Comparison of ENCODE assay signal across 16 cellular contexts in the genomic region with DNA sequence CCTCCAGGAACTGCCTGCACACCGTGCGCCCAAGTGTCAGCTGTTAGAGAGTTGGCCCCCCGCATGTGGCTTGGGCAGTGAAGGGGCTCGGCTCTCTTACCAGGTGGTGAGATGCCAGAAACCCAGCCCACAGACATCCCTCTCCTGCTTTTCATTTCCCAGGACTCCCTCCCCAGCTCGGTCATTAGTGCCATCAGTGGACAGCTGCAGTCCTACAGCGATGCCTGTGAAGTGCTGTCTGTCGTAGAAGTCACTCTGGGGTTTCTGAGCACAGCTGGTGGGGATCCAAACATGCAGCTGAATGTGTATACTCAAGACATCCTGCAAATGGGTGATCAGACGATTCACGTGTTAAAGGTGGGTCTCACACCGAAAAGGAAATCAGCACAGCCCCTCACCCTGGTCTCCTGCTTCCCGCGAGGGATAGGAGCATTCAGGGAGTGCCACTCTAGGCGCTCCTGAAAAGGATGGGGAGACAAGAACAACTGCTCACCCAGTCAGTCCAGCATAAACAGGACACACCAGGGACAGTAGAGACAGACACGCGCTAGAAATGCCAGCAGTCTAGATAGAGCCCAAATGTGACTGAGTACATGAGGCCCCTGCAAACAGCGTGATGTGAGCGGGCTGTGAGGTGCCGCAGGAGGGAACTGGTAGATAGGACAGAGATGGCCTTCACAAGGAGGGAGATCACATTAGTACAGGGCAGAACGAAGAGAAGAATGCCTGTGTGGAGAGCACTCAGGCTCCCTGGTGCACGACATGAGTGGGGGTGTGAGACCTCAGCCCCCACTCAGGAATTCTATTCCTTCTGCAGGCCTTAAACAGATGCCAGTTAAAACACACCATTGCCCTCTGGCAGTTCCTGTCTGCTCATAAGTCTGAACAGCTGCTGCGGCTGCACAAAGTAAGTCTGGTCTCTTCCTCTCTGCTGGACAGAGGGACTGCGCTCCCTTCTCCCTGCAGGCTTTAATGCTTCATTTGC. TPM values are rescaled to one million over a fixed set of nuclear protein-coding genes. Genes with fewer than 3 reads are reported as not detected.
DNase-seq lines count a peak whose midpoint lies in the region; ATAC-seq and TF ChIP-seq lines count a peak whose summit lies in the region.
"Had no signal": no experiment of that assay in that cellular context is flagged by ENCODE, and none has a peak within 500 bp of the region (broad histone marks: within the 10 kb centered on the region; RNA-seq: fewer than 3 reads in every experiment).

No MANE protein-coding gene starts in this region.

- TF ChIP-seq CTCF in upper lobe of left lung (IDR thresholded peaks at IDR 0.05) (no peak), left lung (IDR thresholded peaks at IDR 0.05) (no peak)

- H3K36me3 ChIP-seq in upper lobe of left lung (peaks cover 57 to 100% (median 96%) of the 10 kb centered on the region in 4 donors), left lung (peaks cover 0 to 100% of the 10 kb centered on the region in 2 donors)

- peak; percentile 43 for ATAC-seq in sciatic nerve
- no peak for ATAC-seq in GM19351 (IDR thresholded peaks at IDR 0.05; ENCODE audit: unreplicated experiment)
- no peak for ATAC-seq in upper lobe of left lung (ENCODE audit: low FRiP score in 2 of 2)
- no peak for ATAC-seq in left lung
- ATAC-seq: left colon had no signal

- peak overlapping the region; percentile 45 for H3K27ac Mint-ChIP-seq in T-helper 1 cell treated with Interleukin-12 subunit alpha and Interleukin-12 subunit beta and Interleukin-4 antibody, amounts not matched to agents 30 μg/mL and 1 μg/mL, for 36 hours
- H3K27ac Mint-ChIP-seq in activated CD4-positive, alpha-beta memory T cell treated with anti-CD3 and anti-CD28 coated beads for 36 hours, result peak overlapping the region; percentile 3
- H3K27ac Mint-ChIP-seq: CD4-positive, alpha-beta T cell had no signal

- no peak for TF ChIP-seq EP300 in upper lobe of left lung (IDR thresholded peaks at IDR 0.05)

- H3K9me3 ChIP-seq in upper lobe of left lung (no peaks in the 10 kb centered on the region), left lung (no peaks in the 10 kb centered on the region)
- H3K9me3 ChIP-seq: ascending aorta, esophagus squamous epithelium, suprapubic skin had no signal

- WGBS in upper lobe of left lung, 2 donors, result 81 to 82% methylated on average over 19 to 22 of the region's 22 CpGs

- H3K36me3 Mint-ChIP-seq in T-helper 1 cell treated with Interleukin-12 subunit alpha and Interleukin-12 subunit beta and Interleukin-4 antibody, amounts not matched to agents 30 μg/mL and 1 μg/mL, for 36 hours (ENCODE audit: low read depth), result peaks cover 71% of the 10 kb centered on the region
- peaks cover 69% of the 10 kb centered on the region for H3K36me3 Mint-ChIP-seq in activated CD4-positive, alpha-beta memory T cell treated with anti-CD3 and anti-CD28 coated beads for 36 hours

- peaks cover 5% of the 10 kb centered on the region for H3K4me1 Mint-ChIP-seq in T-helper 1 cell treated with Interleukin-12 subunit alpha and Interleukin-12 subunit beta and Interleukin-4 antibody, amounts not matched to agents 30 μg/mL and 1 μg/mL, for 36 hours (ENCODE audit: low read depth)
- no peaks in the 10 kb centered on the region for H3K4me1 Mint-ChIP-seq in activated CD4-positive, alpha-beta memory T cell treated with anti-CD3 and anti-CD28 coated beads for 36 hours (ENCODE audit: low read depth)

- H3K4me3 ChIP-seq in upper lobe of left lung (no peak overlapping the region), left lung (no peak overlapping the region)
- H3K4me3 ChIP-seq: ascending aorta, esophagus squamous epithelium, suprapubic skin had no signal

- DNase-seq in T-helper 1 cell, result no peak
- no peak for DNase-seq in activated CD4-positive, alpha-beta memory T cell treated with anti-CD3 and anti-CD28 coated beads for 36 hours
- peak; percentile 3 for DNase-seq in iPS-NIHi7 (ENCODE audit: extremely low spot score)
- no peak for DNase-seq in sciatic nerve (ENCODE audit: low spot score)
- no peak for DNase-seq in upper lobe of left lung
- DNase-seq in left lung, result no peak
- DNase-seq: CD4-positive, alpha-beta T cell; dermis blood vessel endothelial cell; esophagus squamous epithelium; left colon; NCI-H1417 had no signal

- POLR2A ChIA-PET in activated CD4-positive, alpha-beta memory T cell treated with anti-CD3 and anti-CD28 coated beads for 36 hours (lab: Charles Lee), result no interaction called here

- no peak overlapping the region for H3K27ac ChIP-seq in upper lobe of left lung
- no peak overlapping the region for H3K27ac ChIP-seq in left lung
- H3K27ac ChIP-seq: 22Rv1, ascending aorta, esophagus squamous epithelium, suprapubic skin had no signal

- H3K4me1 ChIP-seq in upper lobe of left lung (peaks cover 0 to 3% (median 0%) of the 10 kb centered on the region in 4 donors), left lung (no peaks in the 10 kb centered on the region)
- H3K4me1 ChIP-seq: ascending aorta, esophagus squamous epithelium had no signal

- no peak overlapping the region for H3K4me3 Mint-ChIP-seq in T-helper 1 cell treated with Interleukin-12 subunit alpha and Interleukin-12 subunit beta and Interleukin-4 antibody, amounts not matched to agents 30 μg/mL and 1 μg/mL, for 36 hours
- H3K4me3 Mint-ChIP-seq in activated CD4-positive, alpha-beta memory T cell treated with anti-CD3 and anti-CD28 coated beads for 36 hours, result no peak overlapping the region
- H3K4me3 Mint-ChIP-seq: CD4-positive, alpha-beta T cell had no signal

- intact Hi-C loops in activated CD4-positive, alpha-beta memory T cell treated with anti-CD3 and anti-CD28 coated beads for 36 hours (cut with micrococcal nuclease), result no loop called here
- intact Hi-C loops in sciatic nerve (cut with DNase I), result no loop called here
- intact Hi-C loops in left lung (cut with DNase I), result no loop called here

- no peaks in the 10 kb centered on the region for H3K27me3 ChIP-seq in upper lobe of left lung
- H3K27me3 ChIP-seq in left lung, result no peaks in the 10 kb centered on the region
- H3K27me3 ChIP-seq: ascending aorta, esophagus squamous epithelium, suprapubic skin had no signal

- no peaks in the 10 kb centered on the region for H3K9me3 Mint-ChIP-seq in T-helper 1 cell treated with Interleukin-12 subunit alpha and Interleukin-12 subunit beta and Interleukin-4 antibody, amounts not matched to agents 30 μg/mL and 1 μg/mL, for 36 hours
- no peaks in the 10 kb centered on the region for H3K9me3 Mint-ChIP-seq in activated CD4-positive, alpha-beta memory T cell treated with anti-CD3 and anti-CD28 coated beads for 36 hours
- H3K9me3 Mint-ChIP-seq: CD4-positive, alpha-beta T cell had no signal

- no peaks in the 10 kb centered on the region for H3K27me3 Mint-ChIP-seq in T-helper 1 cell treated with Interleukin-12 subunit alpha and Interleukin-12 subunit beta and Interleukin-4 antibody, amounts not matched to agents 30 μg/mL and 1 μg/mL, for 36 hours (ENCODE audit: low read depth)
- H3K27me3 Mint-ChIP-seq in activated CD4-positive, alpha-beta memory T cell treated with anti-CD3 and anti-CD28 coated beads for 36 hours, result no peaks in the 10 kb centered on the region
- H3K27me3 Mint-ChIP-seq: CD4-positive, alpha-beta T cell had no signal

- TF ChIP-seq POLR2A in upper lobe of left lung (IDR thresholded peaks at IDR 0.05), result no peak

- CTCF ChIA-PET in activated CD4-positive, alpha-beta memory T cell treated with anti-CD3 and anti-CD28 coated beads for 36 hours (lab: Charles Lee), result no interaction called here

RNA-seq across cellular contexts. Expression of a gene that starts 25.7 kb away (rescaled TPM):
- 10 to 100 TPM; 16.1 to 16.3 TPM for total RNA-seq in activated CD4-positive, alpha-beta memory T cell treated with anti-CD3 and anti-CD28 coated beads for 36 hours
- total RNA-seq in sciatic nerve (32.4 TPM), upper lobe of left lung (10 to 100 TPM; 16.7 to 93.2 (median 25.6) TPM), left lung (10 to 100 TPM; 18.8 to 24.9 TPM)
